Comparison of ENCODE assay signal across 8 cellular contexts in the genomic region with DNA sequence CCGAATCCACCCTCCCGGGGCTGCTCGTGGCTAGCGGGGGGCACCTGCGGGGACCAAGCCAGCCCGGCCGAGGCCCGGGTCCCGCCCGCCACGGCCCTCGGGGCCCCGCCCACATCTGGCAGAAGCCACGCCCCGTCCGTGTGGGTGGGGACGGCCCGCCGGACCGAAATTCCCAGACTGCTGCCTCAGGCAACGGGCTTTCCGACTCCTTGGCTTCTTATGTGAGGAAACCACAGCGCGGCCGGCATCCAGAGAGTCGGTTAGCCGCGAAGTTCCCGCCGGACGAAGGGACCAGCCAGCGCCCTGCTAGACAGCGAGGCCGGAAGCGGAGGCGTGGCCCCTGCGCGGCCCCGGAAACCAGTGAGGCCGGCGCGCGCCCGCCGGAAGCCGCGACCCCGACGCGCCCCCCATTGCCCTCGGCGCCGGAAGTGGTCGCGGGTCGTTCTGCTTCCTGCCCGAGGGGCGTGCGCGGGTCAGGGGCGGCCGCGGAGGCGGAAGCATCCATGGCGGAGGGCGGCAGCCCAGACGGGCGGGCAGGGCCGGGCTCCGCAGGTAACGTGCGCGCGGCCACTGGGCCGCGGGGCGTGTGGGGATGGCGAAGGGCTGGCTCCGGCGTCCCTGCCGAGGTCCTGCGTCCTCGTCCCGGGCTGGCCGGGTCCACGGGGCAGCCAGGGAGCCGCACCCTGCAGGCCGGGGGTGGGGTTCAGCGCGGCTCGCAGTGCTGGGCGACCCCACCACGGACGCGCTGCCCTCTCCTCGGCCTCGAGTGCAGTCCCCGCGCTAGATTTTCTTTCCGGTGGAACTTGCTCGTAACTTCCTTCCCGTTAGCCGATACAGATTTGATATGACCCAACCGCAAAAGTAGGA. TPM values are rescaled to one million over a fixed set of nuclear protein-coding genes. Genes with fewer than 3 reads are reported as not detected.
DNase-seq lines count a peak whose midpoint lies in the region; ATAC-seq and TF ChIP-seq lines count a peak whose summit lies in the region.

A gene with protein sequence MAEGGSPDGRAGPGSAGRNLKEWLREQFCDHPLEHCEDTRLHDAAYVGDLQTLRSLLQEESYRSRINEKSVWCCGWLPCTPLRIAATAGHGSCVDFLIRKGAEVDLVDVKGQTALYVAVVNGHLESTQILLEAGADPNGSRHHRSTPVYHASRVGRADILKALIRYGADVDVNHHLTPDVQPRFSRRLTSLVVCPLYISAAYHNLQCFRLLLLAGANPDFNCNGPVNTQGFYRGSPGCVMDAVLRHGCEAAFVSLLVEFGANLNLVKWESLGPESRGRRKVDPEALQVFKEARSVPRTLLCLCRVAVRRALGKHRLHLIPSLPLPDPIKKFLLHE (plus strand): TSS at position 360 of the 867 bp plus-strand sequence. CDS start 144 bp downstream, at position 504.

- no peaks in the 10 kb centered on the region for H3K4me1 ChIP-seq in endodermal cell (ENCODE audit: control insufficient read depth, insufficient read depth, low read length)

- H3K36me3 ChIP-seq in endodermal cell (ENCODE audit: control insufficient read depth, insufficient read depth, low read length) = peaks cover 19% of the 10 kb centered on the region

- peak; percentile 74 for ATAC-seq in HG03457 (IDR thresholded peaks at IDR 0.05; ENCODE audit: unreplicated experiment)

- H3K9me3 Mint-ChIP-seq in endodermal cell = peaks cover 6% of the 10 kb centered on the region
- H3K9me3 Mint-ChIP-seq in mesothelial cell of epicardium = peaks cover 9% of the 10 kb centered on the region

- H3K36me3 Mint-ChIP-seq in endodermal cell (ENCODE audit: low read depth) (peaks cover 27% of the 10 kb centered on the region), mesothelial cell of epicardium (peaks cover 23% of the 10 kb centered on the region)

- peaks cover 16% of the 10 kb centered on the region for H3K9me3 ChIP-seq in endodermal cell (ENCODE audit: control insufficient read depth, low read length)

- no peaks in the 10 kb centered on the region for H3K27me3 Mint-ChIP-seq in endodermal cell (ENCODE audit: insufficient read depth)
- no peaks in the 10 kb centered on the region for H3K27me3 Mint-ChIP-seq in mesothelial cell of epicardium (ENCODE audit: low read depth)

- H3K27ac Mint-ChIP-seq in endodermal cell (peak within 1 kb of the TSS; percentile 93), mesothelial cell of epicardium (peak within 1 kb of the TSS; percentile 93)

- H3K27ac ChIP-seq in endodermal cell (ENCODE audit: low read depth, low read length) = peak within 1 kb of the TSS; percentile 91

- peak; percentile 81 for DNase-seq in CD1c-positive myeloid dendritic cell (ENCODE audit: extremely low spot score)
- DNase-seq in GM19240 (ENCODE audit: insufficient read length, low spot score) = peak; percentile 84
- peak; percentile 45 for DNase-seq in NOMO-1 treated with DMSO at 0.1 percent for 48 hours (lab: John Stamatoyannopoulos, UW; ENCODE audit: unreplicated experiment)
- DNase-seq in activated CD8-positive, alpha-beta memory T cell treated with anti-CD3 and anti-CD28 coated beads for 48 hours (ENCODE audit: low read depth in 2 of 3, low spot score in 2 of 3) = peak; percentile 64 to 86 (median 82)
- DNase-seq in endodermal cell = peak; percentile 94
- DNase-seq in mesothelial cell of epicardium (ENCODE audit: low spot score in 2 of 2, unreplicated experiment in 2 of 2) = peak; percentile 66 to 87
- DNase-seq in stimulated activated CD8-positive, alpha-beta memory T cell treated with anti-CD3 and anti-CD28 coated beads, Interleukin-2, amount 100 ng/mL, for 1 hour (ENCODE audit: low read depth in 2 of 2) = peak; percentile 59 to 67

- peaks cover 14% of the 10 kb centered on the region for H3K4me1 Mint-ChIP-seq in endodermal cell
- peaks cover 27% of the 10 kb centered on the region for H3K4me1 Mint-ChIP-seq in mesothelial cell of epicardium

- peak within 1 kb of the TSS; percentile 93 for H3K4me3 Mint-ChIP-seq in endodermal cell
- H3K4me3 Mint-ChIP-seq in mesothelial cell of epicardium = peak within 1 kb of the TSS; percentile 93

- TF ChIP-seq CTCF in endodermal cell (conservative IDR thresholded peaks at IDR 0.05) (no peak), mesothelial cell of epicardium (IDR thresholded peaks at IDR 0.05; ENCODE audit: unreplicated experiment) (no peak)

- H3K27me3 ChIP-seq in endodermal cell (ENCODE audit: control insufficient read depth, insufficient read depth, low read length, poor library complexity, severe bottlenecking) = no peaks in the 10 kb centered on the region

- H3K4me3 ChIP-seq in endodermal cell (ENCODE audit: low read length) = peak within 1 kb of the TSS; percentile 99

- WGBS in endodermal cell (ENCODE audit: insufficient coverage in 1 of 2, insufficient read length in 1 of 2), 2 experiments = 0 to 1% methylated on average over 25 to 104 of the region's 104 CpGs

- peak within 1 kb of the TSS; percentile 77 for H3K9ac ChIP-seq in endodermal cell (ENCODE audit: extremely low read depth, low read length, poor library complexity, severe bottlenecking)

RNA-seq across cellular contexts. Expression of the gene that starts here (rescaled TPM):
- total RNA-seq in endodermal cell (10 to 100 TPM; 39.0 to 39.6 TPM), mesothelial cell of epicardium (33.2 to 39.2 TPM (median 38.9 TPM) in 3 replicates)
- polyA plus RNA-seq in endodermal cell (2013, experiment 1 of 2) = 23.2 TPM
- 22.2 TPM for polyA plus RNA-seq in endodermal cell (2013, experiment 2 of 2)

Comparison
In these comparisons a context has a peak if more than half of its experiments do, and no peak if none do; other contexts are left out.
1. Peak in every context shown above with its lines: DNase-seq, ATAC-seq, H3K4me3 ChIP-seq and H3K27ac ChIP-seq.